10 cellular contexts compared by ENCODE assay signal in the genomic region with DNA sequence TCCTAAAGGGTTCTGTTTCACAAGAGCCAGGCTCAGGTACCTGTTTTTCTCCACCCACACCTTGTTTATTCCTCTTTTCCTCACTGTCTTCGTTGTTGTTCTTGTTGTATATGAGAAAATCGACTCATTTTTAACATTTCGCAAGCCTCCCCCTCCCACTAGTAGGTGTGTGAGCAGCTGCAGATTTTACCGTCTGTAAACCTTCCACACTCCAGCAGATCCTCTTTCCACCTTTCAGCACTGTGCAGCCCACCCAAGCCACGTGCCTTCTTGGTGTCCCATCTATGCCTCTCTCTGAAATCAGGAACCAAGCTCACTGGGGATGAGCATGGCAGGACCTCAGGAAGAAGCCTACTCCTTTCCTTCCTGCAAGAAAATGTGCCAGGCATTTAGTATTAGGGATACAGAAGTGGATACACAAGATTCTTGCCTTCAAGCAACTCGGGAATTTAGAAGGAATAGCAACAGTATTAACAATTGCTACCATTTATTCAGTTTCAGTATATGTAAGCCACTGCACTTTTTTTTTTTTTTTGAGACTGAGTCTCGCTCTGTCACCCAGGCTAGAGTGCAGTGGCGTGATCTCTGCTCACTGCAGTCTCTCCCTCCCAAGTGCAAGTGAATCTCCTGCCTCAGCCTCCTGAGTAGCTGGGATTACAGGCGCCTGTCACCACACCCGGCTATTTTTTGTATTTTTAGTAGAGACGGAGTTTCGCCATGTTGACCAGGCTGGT.
DNase-seq lines count a peak whose midpoint lies in the region; ATAC-seq and TF ChIP-seq lines count a peak whose summit lies in the region.
"Had no signal": no experiment of that assay in that cellular context is flagged by ENCODE, and none has a peak within 500 bp of the region (broad histone marks: within the 10 kb centered on the region; RNA-seq: fewer than 3 reads in every experiment).

No MANE protein-coding gene starts in this region.

- H3K4me3 ChIP-seq in NB4 (ENCODE audit: low read depth, low read length), result peak overlapping the region; percentile 47

- peak; percentile 3 for TF ChIP-seq POLR2A in NB4 (IDR thresholded peaks at IDR 0.05; ENCODE audit: extremely low read depth, insufficient read length)

- no peak for TF ChIP-seq CTCF in NB4 (IDR thresholded peaks at IDR 0.05; ENCODE audit: low read depth, low read length)

- peak; percentile 11 for ATAC-seq in GM21825 (IDR thresholded peaks at IDR 0.05; ENCODE audit: unreplicated experiment)

- DNase-seq in SKM-1 (lab: John Stamatoyannopoulos, UW; ENCODE audit: unreplicated experiment), result peak; percentile 3
- no peak for DNase-seq in SKM-1 treated with dmso at 0.1 percent for 144 hours (lab: John Stamatoyannopoulos, UW; ENCODE audit: unreplicated experiment)
- DNase-seq in NB4 (ENCODE audit: low read depth), result peak; percentile 89
- DNase-seq in pons (ENCODE audit: low spot score), result peak; percentile 35
- no peak for DNase-seq in NCI-H345 (lab: John Stamatoyannopoulos, UW)
- DNase-seq in activated effector memory CD4-positive, alpha-beta T cell treated with Interleukin-2 at 50 U/mL for 16 hours, result no peak
- no peak for DNase-seq in NCI-H510A treated with DMSO at 0.1 percent for 48 hours (lab: John Stamatoyannopoulos, UW)
- DNase-seq: 8988T, foreskin melanocyte had no signal

Comparison
In these comparisons a context has a peak if more than half of its experiments do, and no peak if none do; other contexts are left out.
1. DNase-seq: peak in SKM-1 (single experiment), NB4 (single experiment) and pons (single experiment); none in SKM-1 treated with dmso at 0.1 percent for 144 hours (single experiment), NCI-H345 (single experiment), activated effector memory CD4-positive, alpha-beta T cell treated with Interleukin-2 at 50 U/mL for 16 hours (single experiment) and NCI-H510A treated with DMSO at 0.1 percent for 48 hours (single experiment).